In genomic region chr9:133708770-133709611, GRCh38 we compare ENCODE assay signal across 9 cellular contexts. TPM values are rescaled to one million over a fixed set of nuclear protein-coding genes. Genes with fewer than 3 reads are reported as not detected.
DNase-seq lines count a peak whose midpoint lies in the region; ATAC-seq and TF ChIP-seq lines count a peak whose summit lies in the region.
"Had no signal": no experiment of that assay in that cellular context is flagged by ENCODE, and none has a peak within 500 bp of the region (broad histone marks: within the 10 kb centered on the region; RNA-seq: fewer than 3 reads in every experiment).

No MANE protein-coding gene starts in this region.

- no peaks in the 10 kb centered on the region for H4K20me1 ChIP-seq in osteoblast (ENCODE audit: insufficient read depth, low read length)

- H3K36me3 ChIP-seq in osteoblast (ENCODE audit: insufficient read depth, low read length): no peaks in the 10 kb centered on the region

- H2AFZ ChIP-seq in osteoblast (ENCODE audit: low read length): no peak overlapping the region

- H3K27me3 ChIP-seq in osteoblast (ENCODE audit: insufficient read depth, low read length): no peaks in the 10 kb centered on the region

- H3K27ac ChIP-seq in osteoblast (ENCODE audit: low read depth, low read length): no peak overlapping the region

- no peak for ATAC-seq in GM19328 (IDR thresholded peaks at IDR 0.05; ENCODE audit: unreplicated experiment)
- ATAC-seq in GM21737 (IDR thresholded peaks at IDR 0.05; ENCODE audit: unreplicated experiment): no peak
- no peak for ATAC-seq in HG03354 (IDR thresholded peaks at IDR 0.05; ENCODE audit: poor library complexity, severe bottlenecking, unreplicated experiment)

- DNase-seq in DMS53 treated with DMSO at 0.1 percent for 48 hours (lab: John Stamatoyannopoulos, UW; ENCODE audit: unreplicated experiment) (peak; percentile 50), NCI-H2107 treated with DMSO at 0.1 percent for 48 hours (lab: John Stamatoyannopoulos, UW; ENCODE audit: unreplicated experiment) (peak; percentile 48), osteoblast (ENCODE audit: insufficient read length, low spot score, missing footprints) (peak; percentile 54), islet precursor cell (no peak)
- peak; percentile 39 to 56 for DNase-seq in activated T-cell treated with anti-CD3 and anti-CD28 coated beads, Interleukin-2, amount 50 U/mL, for 48 hours
- DNase-seq: erythroblast had no signal

- peaks cover 33% of the 10 kb centered on the region for H3K4me1 ChIP-seq in osteoblast (ENCODE audit: insufficient read depth, low read length)

- H3K9me3 ChIP-seq in osteoblast (ENCODE audit: low read depth, low read length): no peaks in the 10 kb centered on the region

- no peak overlapping the region for H3K4me3 ChIP-seq in osteoblast (ENCODE audit: insufficient read depth, low read length)

- no peak for TF ChIP-seq CTCF in osteoblast (IDR thresholded peaks at IDR 0.05; ENCODE audit: extremely low read depth, low read depth, low read length)

- H3K4me2 ChIP-seq in osteoblast (ENCODE audit: insufficient read depth, low read length): no peak overlapping the region

- H3K79me2 ChIP-seq in osteoblast (ENCODE audit: insufficient read depth, low read length): no peaks in the 10 kb centered on the region

RNA-seq across cellular contexts. Expression of gene SARDH, which starts 29.2 kb away (rescaled TPM):
- total RNA-seq in osteoblast: 5.4 and 10.9 TPM in 2 replicates
